In the genomic region with DNA sequence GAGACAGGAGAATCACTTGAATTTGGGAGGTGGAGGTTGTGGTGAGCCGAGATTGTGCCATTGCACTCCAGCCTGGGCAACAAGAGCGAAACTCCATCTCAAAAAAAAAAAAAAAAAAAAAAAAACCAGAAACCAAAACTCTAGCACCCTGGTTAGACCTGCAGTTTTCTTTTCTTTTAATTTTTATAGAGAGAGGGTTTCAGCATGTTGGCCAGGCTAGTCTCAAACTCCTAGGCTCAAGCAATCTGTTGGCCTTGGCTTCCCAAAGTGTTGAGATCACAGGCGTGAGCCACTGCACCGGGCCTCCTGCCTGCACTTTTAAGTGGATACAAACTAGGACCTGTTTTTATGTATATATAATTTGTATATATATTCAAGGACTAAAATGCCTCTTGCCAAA, we compare ENCODE assay signal across 25 cellular contexts.
"Had no signal": no experiment of that assay in that cellular context is flagged by ENCODE, and none has a peak within 500 bp of the region (broad histone marks: within the 10 kb centered on the region; RNA-seq: fewer than 3 reads in every experiment).

No MANE protein-coding gene starts in this region.

- DNase-seq: activated B cell treated with CpG ODN at 0.5 μM for 24 hours; activated CD4-positive, alpha-beta T cell treated with anti-CD3 and anti-CD28 coated beads for 48 hours; activated CD4-positive, alpha-beta T cell treated with anti-CD3 and anti-CD28 coated beads, Interleukin-2, amount 50 U/mL, for 1 hour; activated CD4-positive, alpha-beta T cell treated with anti-CD3 and anti-CD28 coated beads, Interleukin-2, amount 50 U/mL, for 48 hours; activated CD8-positive, alpha-beta memory T cell treated with anti-CD3 and anti-CD28 coated beads for 24 hours; activated CD8-positive, alpha-beta T cell treated with anti-CD3 and anti-CD28 coated beads for 36 hours; activated effector memory CD4-positive, alpha-beta T cell treated with anti-CD3 and anti-CD28 coated beads, Interleukin-2, amount 50 U/mL, for 16 hours; activated naive CD4-positive, alpha-beta T cell treated with anti-CD3 and anti-CD28 coated beads for 36 hours; activated naive CD8-positive, alpha-beta T cell treated with anti-CD3 and anti-CD28 coated beads for 36 hours; activated naive CD8-positive, alpha-beta T cell treated with anti-CD3 and anti-CD28 coated beads, Interleukin-2, amount 50 U/mL, for 24 hours; activated T-cell treated with anti-CD3 and anti-CD28 coated beads, Interleukin-2, amount 50 U/mL, for 1 hour; activated T-cell treated with anti-CD3 and anti-CD28 coated beads, Interleukin-2, amount 50 U/mL, for 48 hours; adrenal gland; aorta; body of pancreas; cortex of kidney; dermis blood vessel endothelial cell; effector CD4-positive, alpha-beta T cell; effector memory CD8-positive, alpha-beta T cell; gastrocnemius medialis; heart left ventricle; T1000; WERI-Rb-1 had no signal

- H3K27ac ChIP-seq: adrenal gland, foreskin keratinocyte, gastrocnemius medialis, heart left ventricle, WERI-Rb-1 had no signal

- H3K9me3 ChIP-seq: adrenal gland, body of pancreas, gastrocnemius medialis had no signal

- H3K27me3 ChIP-seq: adrenal gland, body of pancreas, foreskin keratinocyte, gastrocnemius medialis, heart left ventricle had no signal

- H3K4me3 ChIP-seq: adrenal gland, body of pancreas, gastrocnemius medialis, heart left ventricle had no signal

- H3K4me1 ChIP-seq: foreskin keratinocyte, gastrocnemius medialis had no signal

- ATAC-seq: activated CD4-positive, CD25-positive, alpha-beta regulatory T cell treated with anti-CD3 and anti-CD28 coated beads, Interleukin-2, amount 50 U/mL, for 24 hours; activated CD8-positive, alpha-beta T cell treated with anti-CD3 and anti-CD28 coated beads for 36 hours; activated naive CD8-positive, alpha-beta T cell treated with anti-CD3 and anti-CD28 coated beads, Interleukin-2, amount 50 U/mL, for 24 hours; body of pancreas; effector memory CD8-positive, alpha-beta T cell had no signal

- H3K36me3 ChIP-seq: adrenal gland, gastrocnemius medialis, heart left ventricle, WERI-Rb-1 had no signal
